In the genomic region with DNA sequence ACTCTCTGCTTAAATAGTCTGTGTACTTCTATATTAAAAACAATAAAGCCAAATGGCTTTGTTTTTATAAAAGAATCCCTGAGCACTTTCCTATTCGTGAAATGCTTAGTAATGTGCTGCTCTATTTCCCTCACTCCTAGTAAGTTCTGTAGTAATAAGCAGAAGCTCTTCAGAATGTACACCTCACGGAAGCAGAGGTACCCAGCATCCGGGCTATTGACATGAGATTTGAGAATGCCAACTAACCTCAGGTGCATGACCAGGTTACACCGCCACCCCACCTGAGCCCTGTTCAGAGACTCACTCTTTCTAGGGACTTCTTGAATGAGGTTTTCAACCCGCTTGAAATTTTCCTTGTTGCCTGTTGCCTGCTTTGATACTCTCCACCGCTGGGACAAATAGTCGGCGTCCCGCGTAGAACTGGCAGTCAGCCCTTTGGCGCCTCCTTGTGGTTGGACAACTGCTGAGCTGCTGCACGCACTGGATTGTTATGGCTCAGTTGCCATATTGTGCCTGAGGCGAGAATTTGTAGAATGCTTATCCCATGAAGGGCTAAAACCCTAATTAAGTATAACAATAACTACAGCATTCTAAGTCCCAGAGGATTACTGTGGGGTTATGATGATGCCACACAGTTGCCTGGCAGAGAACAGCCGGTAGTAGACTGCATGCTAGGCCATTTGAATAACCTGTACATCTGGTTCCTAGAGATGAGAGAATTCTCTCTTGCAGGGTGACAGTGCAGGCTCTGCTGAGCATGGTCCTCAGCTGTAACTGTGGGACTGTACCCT, we compare ENCODE assay signal across 8 cellular contexts.
DNase-seq lines count a peak whose midpoint lies in the region; ATAC-seq, FAIRE-seq and TF ChIP-seq lines count a peak whose summit lies in the region.

No MANE protein-coding gene starts in this region.

- no peak overlapping the region for H3K4me3 Mint-ChIP-seq in WTC11

- ATAC-seq in GM18505 (IDR thresholded peaks at IDR 0.05; ENCODE audit: unreplicated experiment) (peak; percentile 96), HG02938 (IDR thresholded peaks at IDR 0.05; ENCODE audit: unreplicated experiment) (peak; percentile 92), WTC11 (peak; percentile 83)

- no peaks in the 10 kb centered on the region for H3K79me2 ChIP-seq in ACC112 (ENCODE audit: control insufficient read depth, insufficient read depth, low read length, unreplicated experiment)

- no peak for TF ChIP-seq POLR2A in GM18505 (IDR thresholded peaks at IDR 0.05; ENCODE audit: borderline replicate concordance, extremely low read depth, insufficient read depth, insufficient read length)

- no peaks in the 10 kb centered on the region for H3K9me3 Mint-ChIP-seq in WTC11

- FAIRE-seq in bronchial epithelial cell (lab: Jason Lieb, UNC): no peak

- H3K27ac Mint-ChIP-seq in WTC11: no peak overlapping the region

- DNase-seq in NCI-H2081 (lab: John Stamatoyannopoulos, UW) (peak; percentile 87 to 91), WTC11 (ENCODE audit: low spot score) (peak; percentile 94), bronchial epithelial cell (ENCODE audit: low read depth) (peak; percentile 71), kidney glomerular epithelial cell (lab: John Stamatoyannopoulos, UW) (peak; percentile 75)
- peak; percentile 74 for DNase-seq in stimulated activated CD4-positive, alpha-beta T cell treated with anti-CD3 and anti-CD28 coated beads, Interleukin-2, amount 100 ng/mL, for 4 hours (ENCODE audit: low read depth)

- no peak overlapping the region for H3K27ac ChIP-seq in ACC112 (ENCODE audit: low read depth, low read length)

- H3K36me3 ChIP-seq in ACC112 (ENCODE audit: insufficient read depth, low read length) (no peaks in the 10 kb centered on the region), bronchial epithelial cell (ENCODE audit: control insufficient read depth, insufficient read depth, low read length) (no peaks in the 10 kb centered on the region)

- peaks cover 10% of the 10 kb centered on the region for H3K4me1 Mint-ChIP-seq in WTC11

- no peaks in the 10 kb centered on the region for H3K27me3 Mint-ChIP-seq in WTC11 (ENCODE audit: low read depth)

- CTCF ChIA-PET in WTC11 (lab: Charles Lee): interaction anchor here (0.5 to 2.4 kb wide), 22 partner anchors 8 to 718 kb away, joined by 3 to 14 read pairs (median 4); partner anchors contain the start of gene KCNQ5

- peaks cover 16% of the 10 kb centered on the region for H3K4me1 ChIP-seq in ACC112 (ENCODE audit: control insufficient read depth, insufficient read depth, low read length, unreplicated experiment)

- H3K36me3 Mint-ChIP-seq in WTC11: no peaks in the 10 kb centered on the region

- POLR2A ChIA-PET in WTC11 (lab: Charles Lee): no interaction called here

- H3K27me3 ChIP-seq in ACC112 (ENCODE audit: insufficient read depth, low read length) (no peaks in the 10 kb centered on the region), bronchial epithelial cell (ENCODE audit: control insufficient read depth, insufficient read depth, low read length) (no peaks in the 10 kb centered on the region)

- TF ChIP-seq CTCF in WTC11 (IDR thresholded peaks at IDR 0.05): peak; percentile 93
- TF ChIP-seq CTCF in bronchial epithelial cell (IDR thresholded peaks at IDR 0.05; ENCODE audit: insufficient read depth, low read length, severe bottlenecking): peak; percentile 98

- peak overlapping the region; percentile 63 for H3K4me3 ChIP-seq in ACC112 (ENCODE audit: low read depth, low read length)
- H3K4me3 ChIP-seq in bronchial epithelial cell (ENCODE audit: low read depth, low read length): no peak overlapping the region

- H2AFZ ChIP-seq in ACC112 (ENCODE audit: low read length, unreplicated experiment): peak overlapping the region; percentile 95

TF ChIP-seq in WTC11, 78 proteins besides CTCF, POLR2A, EP300 and RAD21:
- TF ChIP-seq ZNF121 (CRISPR knock-in tag; IDR thresholded peaks at IDR 0.05) (no peak), NFYB (CRISPR knock-in tag; conservative IDR thresholded peaks at IDR 0.05; ENCODE audit: low read depth) (0 out of 2 replicates have a peak, but pooled peaks have one; percentile 15), SP1 (CRISPR knock-in tag; conservative IDR thresholded peaks at IDR 0.05) (0 out of 2 replicates have a peak, but pooled peaks have one; percentile 37), ZNF532 (CRISPR knock-in tag; IDR thresholded peaks at IDR 0.05; ENCODE audit: borderline replicate concordance) (0 out of 2 replicates have a peak, but pooled peaks have one; percentile 48), EMX1 (CRISPR knock-in tag; IDR thresholded peaks at IDR 0.05) (no peak), ZNF416 (CRISPR knock-in tag; IDR thresholded peaks at IDR 0.05) (no peak), ZNF263 (CRISPR knock-in tag; IDR thresholded peaks at IDR 0.05; ENCODE audit: low read depth) (no peak), USF1 (CRISPR knock-in tag; IDR thresholded peaks at IDR 0.05) (no peak), ETV6 (CRISPR knock-in tag; IDR thresholded peaks at IDR 0.05) (no peak), FOXP1 (CRISPR knock-in tag; IDR thresholded peaks at IDR 0.05; ENCODE audit: borderline replicate concordance) (no peak)
- TF ChIP-seq, protein P1, sequence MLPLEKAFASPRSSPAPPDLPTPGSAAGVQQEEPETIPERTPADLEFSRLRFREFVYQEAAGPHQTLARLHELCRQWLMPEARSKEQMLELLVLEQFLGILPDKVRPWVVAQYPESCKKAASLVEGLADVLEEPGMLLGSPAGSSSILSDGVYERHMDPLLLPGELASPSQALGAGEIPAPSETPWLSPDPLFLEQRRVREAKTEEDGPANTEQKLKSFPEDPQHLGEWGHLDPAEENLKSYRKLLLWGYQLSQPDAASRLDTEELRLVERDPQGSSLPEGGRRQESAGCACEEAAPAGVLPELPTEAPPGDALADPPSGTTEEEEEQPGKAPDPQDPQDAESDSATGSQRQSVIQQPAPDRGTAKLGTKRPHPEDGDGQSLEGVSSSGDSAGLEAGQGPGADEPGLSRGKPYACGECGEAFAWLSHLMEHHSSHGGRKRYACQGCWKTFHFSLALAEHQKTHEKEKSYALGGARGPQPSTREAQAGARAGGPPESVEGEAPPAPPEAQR (CRISPR knock-in tag; IDR thresholded peaks at IDR 0.05): no peak
- TF ChIP-seq, protein P2, sequence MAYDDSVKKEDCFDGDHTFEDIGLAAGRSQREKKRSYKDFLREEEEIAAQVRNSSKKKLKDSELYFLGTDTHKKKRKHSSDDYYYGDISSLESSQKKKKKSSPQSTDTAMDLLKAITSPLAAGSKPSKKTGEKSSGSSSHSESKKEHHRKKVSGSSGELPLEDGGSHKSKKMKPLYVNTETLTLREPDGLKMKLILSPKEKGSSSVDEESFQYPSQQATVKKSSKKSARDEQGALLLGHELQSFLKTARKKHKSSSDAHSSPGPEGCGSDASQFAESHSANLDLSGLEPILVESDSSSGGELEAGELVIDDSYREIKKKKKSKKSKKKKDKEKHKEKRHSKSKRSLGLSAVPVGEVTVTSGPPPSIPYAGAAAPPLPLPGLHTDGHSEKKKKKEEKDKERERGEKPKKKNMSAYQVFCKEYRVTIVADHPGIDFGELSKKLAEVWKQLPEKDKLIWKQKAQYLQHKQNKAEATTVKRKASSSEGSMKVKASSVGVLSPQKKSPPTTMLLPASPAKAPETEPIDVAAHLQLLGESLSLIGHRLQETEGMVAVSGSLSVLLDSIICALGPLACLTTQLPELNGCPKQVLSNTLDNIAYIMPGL (CRISPR knock-in tag; IDR thresholded peaks at IDR 0.05): 0 out of 2 replicates have a peak, but pooled peaks have one; percentile 51
- TF ChIP-seq, protein P3, sequence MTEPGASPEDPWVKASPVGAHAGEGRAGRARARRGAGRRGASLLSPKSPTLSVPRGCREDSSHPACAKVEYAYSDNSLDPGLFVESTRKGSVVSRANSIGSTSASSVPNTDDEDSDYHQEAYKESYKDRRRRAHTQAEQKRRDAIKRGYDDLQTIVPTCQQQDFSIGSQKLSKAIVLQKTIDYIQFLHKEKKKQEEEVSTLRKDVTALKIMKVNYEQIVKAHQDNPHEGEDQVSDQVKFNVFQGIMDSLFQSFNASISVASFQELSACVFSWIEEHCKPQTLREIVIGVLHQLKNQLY (CRISPR knock-in tag; IDR thresholded peaks at IDR 0.05): no peak
